ENCODE assay signal across 8 cellular contexts in the genomic region with DNA sequence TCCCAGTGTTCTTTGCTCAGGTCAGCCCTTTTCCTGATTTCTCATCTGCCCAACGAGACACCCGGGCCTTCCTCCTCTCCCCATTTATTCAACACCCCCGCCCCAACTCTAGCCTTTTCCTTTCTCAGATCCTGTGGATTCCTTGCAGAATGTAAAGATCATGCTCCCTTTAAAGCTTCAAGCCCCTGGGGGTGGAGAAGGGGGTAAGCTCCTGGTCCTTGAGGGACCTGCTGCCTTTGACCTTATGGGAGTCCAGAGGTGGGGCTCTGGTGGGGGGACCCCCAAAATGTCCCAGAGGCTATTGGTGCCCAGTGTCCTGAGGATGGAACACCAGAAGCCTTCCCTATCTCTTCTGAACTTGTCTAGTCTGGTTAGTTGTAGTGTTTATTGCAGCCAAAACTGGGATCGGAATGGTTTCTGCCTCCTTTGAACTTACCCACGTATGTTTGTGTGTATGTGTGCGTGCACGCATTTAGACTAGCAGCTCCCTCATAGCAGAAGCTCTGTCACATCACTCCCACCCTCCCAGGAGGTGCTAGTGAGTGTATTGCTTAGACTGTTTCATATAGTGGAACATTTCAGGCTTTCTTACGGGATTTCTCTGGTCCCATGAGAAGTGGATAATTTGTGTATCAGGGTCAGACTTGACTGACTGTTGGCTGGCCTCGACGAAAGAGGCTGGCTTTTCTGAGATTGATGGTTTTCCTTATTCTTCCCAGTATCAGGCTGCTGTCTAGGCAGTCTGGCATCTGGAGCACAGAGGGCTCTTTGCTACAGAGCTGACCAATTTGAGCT. TPM values are rescaled to one million over a fixed set of nuclear protein-coding genes. Genes with fewer than 3 reads are reported as not detected.
DNase-seq lines count a peak whose midpoint lies in the region; ATAC-seq, FAIRE-seq and TF ChIP-seq lines count a peak whose summit lies in the region.

No MANE protein-coding gene starts in this region.

- H3K4me1 Mint-ChIP-seq in activated naive CD8-positive, alpha-beta T cell treated with anti-CD3 and anti-CD28 coated beads, Interleukin-2, amount 50 U/mL, for 24 hours = peaks cover 47% of the 10 kb centered on the region

- TF ChIP-seq CTCF in keratinocyte (optimal IDR thresholded peaks at IDR 0.05 in 1 of 3, IDR thresholded peaks at IDR 0.05 in 1 of 3, conservative IDR thresholded peaks at IDR 0.05 in 1 of 3; ENCODE audit: extremely low read depth in 1 of 3, insufficient read depth in 2 of 3, low read length in 3 of 3) = no peak
- no peak for TF ChIP-seq CTCF in thoracic aorta (IDR thresholded peaks at IDR 0.05)

- peak overlapping the region; percentile 61 for H3K4me2 ChIP-seq in keratinocyte (ENCODE audit: control insufficient read depth, extremely low read depth, insufficient read depth, low read depth, low read length)

- H3K9me3 ChIP-seq in keratinocyte (ENCODE audit: control insufficient read depth, low read depth, low read length) (no peaks in the 10 kb centered on the region), thoracic aorta (no peaks in the 10 kb centered on the region)

- H3K9ac ChIP-seq in keratinocyte (ENCODE audit: control insufficient read depth, extremely low read depth, insufficient read depth, low read length) = no peak overlapping the region

- H3K4me3 Mint-ChIP-seq in activated naive CD8-positive, alpha-beta T cell treated with anti-CD3 and anti-CD28 coated beads, Interleukin-2, amount 50 U/mL, for 24 hours = peak overlapping the region; percentile 94

- H4K20me1 ChIP-seq in keratinocyte (ENCODE audit: control insufficient read depth, extremely low read depth, insufficient read depth, low read length) = peaks cover 3% of the 10 kb centered on the region

- H3K9me1 ChIP-seq in keratinocyte (ENCODE audit: control insufficient read depth, extremely low read depth, insufficient read depth, low read length) = peaks cover 3% of the 10 kb centered on the region

- no peak for ATAC-seq in activated naive CD8-positive, alpha-beta T cell treated with anti-CD3 and anti-CD28 coated beads, Interleukin-2, amount 50 U/mL, for 24 hours
- ATAC-seq in thoracic aorta (ENCODE audit: insufficient number of reproducible peaks, low FRiP score, low read depth) = no peak
- ATAC-seq in HG03565 (IDR thresholded peaks at IDR 0.05; ENCODE audit: unreplicated experiment) = no peak
- ATAC-seq in GM21367 (IDR thresholded peaks at IDR 0.05; ENCODE audit: unreplicated experiment) = no peak

- peaks cover 18% of the 10 kb centered on the region for H3K4me1 ChIP-seq in keratinocyte (ENCODE audit: control insufficient read depth, extremely low read depth, insufficient read depth, low read length)
- H3K4me1 ChIP-seq in thoracic aorta (ENCODE audit: control insufficient read depth in 1 of 2, low read depth in 2 of 2) = peaks cover 20 to 42% of the 10 kb centered on the region in 2 donors

- no peaks in the 10 kb centered on the region for H3K9me3 Mint-ChIP-seq in activated naive CD8-positive, alpha-beta T cell treated with anti-CD3 and anti-CD28 coated beads, Interleukin-2, amount 50 U/mL, for 24 hours

- peak overlapping the region in 2 of 3 experiments; percentile 43 to 68 for H3K4me3 ChIP-seq in keratinocyte (ENCODE audit: control insufficient read depth in 2 of 3, extremely low read depth in 1 of 3, insufficient read depth in 2 of 3, low read depth in 1 of 3, low read length in 3 of 3)
- peak overlapping the region; percentile 91 for H3K4me3 ChIP-seq in thoracic aorta

- FAIRE-seq in keratinocyte (lab: Jason Lieb, UNC) = no peak

- H3K79me2 ChIP-seq in keratinocyte (ENCODE audit: control insufficient read depth, insufficient read depth, low read length) = no peaks in the 10 kb centered on the region

- peak overlapping the region; percentile 81 for H3K27ac Mint-ChIP-seq in activated naive CD8-positive, alpha-beta T cell treated with anti-CD3 and anti-CD28 coated beads, Interleukin-2, amount 50 U/mL, for 24 hours

- H3K27me3 Mint-ChIP-seq in activated naive CD8-positive, alpha-beta T cell treated with anti-CD3 and anti-CD28 coated beads, Interleukin-2, amount 50 U/mL, for 24 hours = peaks cover 7% of the 10 kb centered on the region

- dilution Hi-C loops in keratinocyte (cut with MboI; ENCODE audit: extremely low pct_ligation_motif_present, low sequenced_read_pairs) = no loop called here

- peaks cover 32% of the 10 kb centered on the region for H3K27me3 ChIP-seq in keratinocyte (ENCODE audit: control insufficient read depth, extremely low read depth, insufficient read depth, low read length)
- no peaks in the 10 kb centered on the region for H3K27me3 ChIP-seq in thoracic aorta (replicated peaks; ENCODE audit: insufficient read depth)

- H2AFZ ChIP-seq in keratinocyte (ENCODE audit: control insufficient read depth, low read length) = no peak overlapping the region

- H3K27ac ChIP-seq in keratinocyte (ENCODE audit: control insufficient read depth, insufficient read depth, low read length) (no peak overlapping the region), thoracic aorta (no peak overlapping the region)

- H3K36me3 ChIP-seq in keratinocyte (ENCODE audit: control insufficient read depth in 2 of 2, extremely low read depth in 1 of 2, insufficient read depth in 2 of 2, low read length in 2 of 2) = no peaks in the 10 kb centered on the region
- no peaks in the 10 kb centered on the region for H3K36me3 ChIP-seq in thoracic aorta

- H3K36me3 Mint-ChIP-seq in activated naive CD8-positive, alpha-beta T cell treated with anti-CD3 and anti-CD28 coated beads, Interleukin-2, amount 50 U/mL, for 24 hours (ENCODE audit: low read depth) = peaks cover 14% of the 10 kb centered on the region

- peak; percentile 32 for DNase-seq in stimulated activated CD4-positive, alpha-beta T cell treated with anti-CD3 and anti-CD28 coated beads, Interleukin-4, amount 100 ng/mL, for 24 hours
- no peak for DNase-seq in stimulated activated CD4-positive, alpha-beta T cell treated with anti-CD3 and anti-CD28 coated beads, Interleukin-12 subunit alpha, Interleukin-12 subunit beta, amount 100 ng/mL, for 4 hours
- DNase-seq in activated naive CD8-positive, alpha-beta T cell treated with anti-CD3 and anti-CD28 coated beads, Interleukin-2, amount 50 U/mL, for 24 hours = no peak
- DNase-seq in keratinocyte (ENCODE audit: low read depth, low spot score) (no peak), thoracic aorta (ENCODE audit: low spot score) (no peak), SIG-M5 treated with dmso at 0.1 percent for 504 hours (lab: John Stamatoyannopoulos, UW; ENCODE audit: unreplicated experiment) (no peak)

RNA-seq across cellular contexts. Expression of gene GALNT10, which starts 1.1 kb away (rescaled TPM):
- 11.5 to 24.8 TPM (median 17.9 TPM) in 3 replicates for polyA plus RNA-seq in keratinocyte
- 4.3 TPM for polyA plus RNA-seq in keratinocyte (2011; ENCODE audit: low read depth)
- polyA plus RNA-seq in keratinocyte (2011; cell fraction: cytosol; rRNA removed) = 12.9 and 15.1 TPM in 2 replicates
- polyA plus RNA-seq in keratinocyte (2011; cell fraction: nucleus; rRNA removed) = 25.6 and 33.1 TPM in 2 replicates
- 6.6 and 14.2 TPM in 2 replicates for polyA plus RNA-seq in keratinocyte (2012; ENCODE audit: low replicate concordance)
- polyA minus RNA-seq in keratinocyte = 30.5 to 43.3 TPM (median 33.9 TPM) in 3 replicates
- 11.5 TPM for polyA minus RNA-seq in keratinocyte (2011; cell fraction: cytosol; rRNA and poly(A)+ RNA removed)
- 22.4 and 66.8 TPM in 2 replicates for polyA minus RNA-seq in keratinocyte (2011; cell fraction: nucleus; rRNA and poly(A)+ RNA removed)
- 10 to 100 TPM; 43.0 to 52.7 TPM for total RNA-seq in thoracic aorta
